17 cellular contexts compared by ENCODE assay signal in the genomic region with DNA sequence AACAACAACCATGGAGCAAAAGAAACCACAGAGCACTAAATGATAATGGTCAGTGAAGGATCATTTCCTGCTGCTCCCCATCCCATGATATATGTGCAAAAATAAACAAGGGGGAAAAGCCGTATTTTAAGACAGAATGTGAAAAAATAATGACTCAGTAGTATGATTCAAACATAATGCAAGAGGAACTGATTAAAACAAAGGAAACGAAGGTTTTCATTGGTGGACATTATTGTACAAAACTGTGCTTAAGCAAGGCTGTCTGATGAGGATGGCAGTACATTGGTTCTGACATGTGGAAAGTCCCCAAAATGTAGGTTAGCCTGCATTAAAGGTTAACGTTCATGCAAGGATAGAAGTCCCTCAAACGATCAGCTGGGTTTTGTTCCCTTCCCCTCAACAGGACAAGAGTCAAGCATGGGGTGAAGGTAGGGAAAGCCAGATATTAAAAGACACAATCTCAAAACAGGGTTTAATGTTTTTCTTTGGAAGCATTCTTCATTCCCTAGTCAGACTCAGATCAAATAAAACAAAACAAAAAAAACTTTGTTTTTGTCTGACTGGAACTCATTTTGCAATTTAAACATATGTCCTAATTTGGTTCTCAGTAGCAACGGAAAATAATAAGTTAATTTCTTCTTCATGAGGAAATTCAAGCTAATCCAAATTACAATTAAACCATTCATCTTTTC. TPM values are rescaled to one million over a fixed set of nuclear protein-coding genes. Genes with fewer than 3 reads are reported as not detected.
DNase-seq lines count a peak whose midpoint lies in the region; ATAC-seq and TF ChIP-seq lines count a peak whose summit lies in the region.
"Had no signal": no experiment of that assay in that cellular context is flagged by ENCODE, and none has a peak within 500 bp of the region (broad histone marks: within the 10 kb centered on the region; RNA-seq: fewer than 3 reads in every experiment).

No MANE protein-coding gene starts in this region.

- 34 to 38% methylated on average over 5 of the region's 5 CpGs for WGBS in esophagus squamous epithelium, 2 donors

- intact Hi-C loops in MCF 10A (cut with micrococcal nuclease): no loop called here
- intact Hi-C loops in breast epithelium (cut with DNase I; ENCODE audit: low total_unique reads): no loop called here
- intact Hi-C loops in esophagus squamous epithelium (cut with DNase I): no loop called here

- no peaks in the 10 kb centered on the region for H3K4me1 ChIP-seq in breast epithelium
- H3K4me1 ChIP-seq in esophagus squamous epithelium: no peaks in the 10 kb centered on the region
- H3K4me1 ChIP-seq: gastroesophageal sphincter, upper lobe of left lung had no signal

- H3K4me1 Mint-ChIP-seq in MCF 10A (ENCODE audit: insufficient read depth, unreplicated experiment): peaks cover 19% of the 10 kb centered on the region
- H3K4me1 Mint-ChIP-seq in activated T-helper 17 cell treated with anti-CD3 and anti-CD28 coated beads, Interleukin-2, amount 50 U/mL, for 72 hours: peaks cover 12% of the 10 kb centered on the region

- TF ChIP-seq CTCF in MCF 10A (IDR thresholded peaks at IDR 0.05; ENCODE audit: unreplicated experiment) (no peak), breast epithelium (IDR thresholded peaks at IDR 0.05) (no peak), fibroblast of the aortic adventitia (IDR thresholded peaks at IDR 0.05; ENCODE audit: insufficient read depth, low read length) (no peak), esophagus squamous epithelium (IDR thresholded peaks at IDR 0.05) (no peak)

- no TSS peak for BruUV-seq in MCF 10A (replicated peaks; lab: Mats Ljungman, UMichigan)

- H3K36me3 ChIP-seq in breast epithelium (no peaks in the 10 kb centered on the region), esophagus squamous epithelium (no peaks in the 10 kb centered on the region)
- H3K36me3 ChIP-seq: gastroesophageal sphincter, upper lobe of left lung had no signal

- H3K27ac Mint-ChIP-seq in MCF 10A (ENCODE audit: low read depth, unreplicated experiment): peak overlapping the region; percentile 61
- no peak overlapping the region for H3K27ac Mint-ChIP-seq in activated T-helper 17 cell treated with anti-CD3 and anti-CD28 coated beads, Interleukin-2, amount 50 U/mL, for 72 hours

- ATAC-seq in activated T-helper 17 cell treated with anti-CD3 and anti-CD28 coated beads, Interleukin-2, amount 50 U/mL, for 72 hours (replicated peaks): peak; percentile 61
- ATAC-seq in HG03520 (IDR thresholded peaks at IDR 0.05; ENCODE audit: unreplicated experiment) (no peak), HG02885 (IDR thresholded peaks at IDR 0.05; ENCODE audit: poor library complexity, unreplicated experiment) (no peak)
- ATAC-seq: gastroesophageal sphincter, K562 had no signal

- H3K27me3 ChIP-seq in breast epithelium (no peaks in the 10 kb centered on the region), esophagus squamous epithelium (no peaks in the 10 kb centered on the region)
- H3K27me3 ChIP-seq: gastroesophageal sphincter, upper lobe of left lung had no signal

- CTCF ChIA-PET in MCF 10A (lab: Yijun Ruan, JAX): no interaction called here

- H3K36me3 Mint-ChIP-seq in MCF 10A (ENCODE audit: insufficient read depth, unreplicated experiment): no peaks in the 10 kb centered on the region
- H3K36me3 Mint-ChIP-seq in activated T-helper 17 cell treated with anti-CD3 and anti-CD28 coated beads, Interleukin-2, amount 50 U/mL, for 72 hours (ENCODE audit: low read depth): no peaks in the 10 kb centered on the region

- no peaks in the 10 kb centered on the region for H3K27me3 Mint-ChIP-seq in MCF 10A (ENCODE audit: insufficient read depth, unreplicated experiment)
- H3K27me3 Mint-ChIP-seq in activated T-helper 17 cell treated with anti-CD3 and anti-CD28 coated beads, Interleukin-2, amount 50 U/mL, for 72 hours: no peaks in the 10 kb centered on the region

- H3K9me3 ChIP-seq in breast epithelium (no peaks in the 10 kb centered on the region), esophagus squamous epithelium (no peaks in the 10 kb centered on the region)
- H3K9me3 ChIP-seq: gastroesophageal sphincter, upper lobe of left lung had no signal

- H3K27ac ChIP-seq in breast epithelium: no peak overlapping the region
- no peak overlapping the region for H3K27ac ChIP-seq in esophagus squamous epithelium
- H3K27ac ChIP-seq: gastroesophageal sphincter, upper lobe of left lung had no signal

- TF ChIP-seq POLR2A in breast epithelium (IDR thresholded peaks at IDR 0.05) (no peak), esophagus squamous epithelium (IDR thresholded peaks at IDR 0.05) (no peak)

- H3K4me3 Mint-ChIP-seq in MCF 10A (ENCODE audit: unreplicated experiment): no peak overlapping the region
- peak overlapping the region; percentile 8 for H3K4me3 Mint-ChIP-seq in activated T-helper 17 cell treated with anti-CD3 and anti-CD28 coated beads, Interleukin-2, amount 50 U/mL, for 72 hours

- POLR2A ChIA-PET in MCF 10A (lab: Yijun Ruan, JAX): no interaction called here

- no peaks in the 10 kb centered on the region for H3K9me3 Mint-ChIP-seq in MCF 10A (ENCODE audit: unreplicated experiment)
- no peaks in the 10 kb centered on the region for H3K9me3 Mint-ChIP-seq in activated T-helper 17 cell treated with anti-CD3 and anti-CD28 coated beads, Interleukin-2, amount 50 U/mL, for 72 hours

- peak; percentile 71 for DNase-seq in MCF 10A (ENCODE audit: unreplicated experiment)
- no peak for DNase-seq in breast epithelium (ENCODE audit: low spot score in 2 of 2)
- peak; percentile 88 for DNase-seq in fibroblast of the aortic adventitia (ENCODE audit: low read depth)
- DNase-seq in esophagus squamous epithelium (lab: John Stamatoyannopoulos, UW): no peak
- DNase-seq in HuH-7 (ENCODE audit: low spot score): no peak
- DNase-seq: activated CD4-positive, alpha-beta T cell treated with anti-CD3 and anti-CD28 coated beads for 4 hours; activated gamma-delta T cell; cerebellar nuclear complex; DMS79; kidney glomerular epithelial cell; NCI-H2081; upper lobe of left lung had no signal

- H3K4me3 ChIP-seq in breast epithelium (no peak overlapping the region), fibroblast of the aortic adventitia (ENCODE audit: low read depth, low read length) (peak overlapping the region; percentile 27), esophagus squamous epithelium (no peak overlapping the region)
- H3K4me3 ChIP-seq: gastroesophageal sphincter, K562, upper lobe of left lung had no signal

RNA-seq across cellular contexts. Expression of a gene that starts 26.2 kb away (rescaled TPM):
- total RNA-seq in MCF 10A (2022): not detected in 2 replicates
- 1 to 10 TPM; 1.2 to 3.2 (median 1.3) TPM for total RNA-seq in breast epithelium
- not detected for total RNA-seq in activated T-helper 17 cell treated with anti-CD3 and anti-CD28 coated beads, Interleukin-2, amount 50 U/mL, for 72 hours
- 1.8 and 2.5 TPM in 2 replicates for total RNA-seq in fibroblast of the aortic adventitia (ENCODE audit: low replicate concordance)
- total RNA-seq in esophagus squamous epithelium: under 1 TPM in 1 of 4 donors, not detected in 3; 0.57 TPM
- total RNA-seq: K562 had no signal

Comparison
In these comparisons a context has a peak if more than half of its experiments do, and no peak if none do; other contexts are left out.
1. DNase-seq: peak in MCF 10A (single experiment) and fibroblast of the aortic adventitia (single experiment); none in breast epithelium (0 of 2), esophagus squamous epithelium (single experiment) and HuH-7 (single experiment).